8 cellular contexts compared by ENCODE assay signal in genomic region chr3:112984485-112984884, GRCh38. TPM values are rescaled to one million over a fixed set of nuclear protein-coding genes. Genes with fewer than 3 reads are reported as not detected.
A peak's percentile ranks its signal among the peaks of the same experiment; 100 is the strongest.
DNase-seq lines count a peak whose midpoint lies in the region; ATAC-seq, FAIRE-seq and TF ChIP-seq lines count a peak whose summit lies in the region.

No MANE protein-coding gene starts in this region.

- H3K27ac ChIP-seq in BLaER1 treated with 17β-estradiol and CSF1 and Interleukin-3, amounts not matched to agents 10 nM and 100 nM = no peak overlapping the region
- H3K27ac ChIP-seq in Peyer's patch (no peak overlapping the region), colonic mucosa (no peak overlapping the region)

- H3K36me3 ChIP-seq in BLaER1 treated with 17β-estradiol and CSF1 and Interleukin-3, amounts not matched to agents 10 nM and 100 nM = no peaks in the 10 kb centered on the region
- H3K36me3 ChIP-seq in Peyer's patch (no peaks in the 10 kb centered on the region), colonic mucosa (no peaks in the 10 kb centered on the region)

- TF ChIP-seq CTCF in Peyer's patch (IDR thresholded peaks at IDR 0.05) (no peak), fibroblast of pulmonary artery (IDR thresholded peaks at IDR 0.05; ENCODE audit: low read length, missing control alignments) (no peak), colonic mucosa (IDR thresholded peaks at IDR 0.05) (no peak)

- no peak overlapping the region for H3K4me3 ChIP-seq in BLaER1 treated with 17β-estradiol and CSF1 and Interleukin-3, amounts not matched to agents 10 nM and 100 nM
- H3K4me3 ChIP-seq in Peyer's patch (no peak overlapping the region), fibroblast of pulmonary artery (replicated peaks; ENCODE audit: low read depth, low read length) (no peak overlapping the region), colonic mucosa (no peak overlapping the region)

- H4K20me1 ChIP-seq in BLaER1 treated with 17β-estradiol and CSF1 and Interleukin-3, amounts not matched to agents 10 nM and 100 nM = no peaks in the 10 kb centered on the region

- FAIRE-seq in GM12891 (lab: Jason Lieb, UNC) = peak; percentile 33

- no peak for ATAC-seq in HG02840 (IDR thresholded peaks at IDR 0.05; ENCODE audit: low FRiP score, unreplicated experiment)
- no peak for ATAC-seq in Right ventricle myocardium inferior

- no peak overlapping the region for H3K9ac ChIP-seq in BLaER1 treated with 17β-estradiol and CSF1 and Interleukin-3, amounts not matched to agents 10 nM and 100 nM
- H3K9ac ChIP-seq in colonic mucosa (ENCODE audit: low read depth in 2 of 2, low read length in 2 of 2) = no peak overlapping the region

- H3K27me3 ChIP-seq in BLaER1 treated with 17β-estradiol and CSF1 and Interleukin-3, amounts not matched to agents 10 nM and 100 nM = no peaks in the 10 kb centered on the region
- H3K27me3 ChIP-seq in Peyer's patch (no peaks in the 10 kb centered on the region), colonic mucosa (no peaks in the 10 kb centered on the region)

- intact Hi-C loops in Right ventricle myocardium inferior (cut with DNase I) = no loop called here
- intact Hi-C loops in colonic mucosa (cut with DNase I) = loop anchor here (10.0 kb wide), 1 partner anchor 400 kb away; no protein-coding TSS in a partner anchor

- H3K4me2 ChIP-seq in BLaER1 treated with 17β-estradiol and CSF1 and Interleukin-3, amounts not matched to agents 10 nM and 100 nM = peak overlapping the region in 7 of 11 experiments; percentile 5 to 52 (median 16); a peak in 6 of 22 replicates

- DNase-seq in GM12891 (ENCODE audit: insufficient read length, low spot score) (no peak), Peyer's patch (peak in 2 of 3 donors; percentile 58 to 76), fibroblast of pulmonary artery (ENCODE audit: low read depth) (peak; percentile 29), Right ventricle myocardium inferior (ENCODE audit: missing footprints) (no peak), SHP77 treated with DMSO at 0.1 percent for 48 hours (lab: John Stamatoyannopoulos, UW) (no peak), colonic mucosa (no peak)

- H3K4me1 ChIP-seq in BLaER1 treated with 17β-estradiol and CSF1 and Interleukin-3, amounts not matched to agents 10 nM and 100 nM = peaks cover 5 to 18% (median 11%) of the 10 kb centered on the region in 10 experiments; a peak in 17 of 20 replicates
- H3K4me1 ChIP-seq in Peyer's patch (no peaks in the 10 kb centered on the region), colonic mucosa (no peaks in the 10 kb centered on the region)

- no peaks in the 10 kb centered on the region for H3K9me3 ChIP-seq in BLaER1 treated with 17β-estradiol and CSF1 and Interleukin-3, amounts not matched to agents 10 nM and 100 nM (replicated peaks in 1 of 11)
- H3K9me3 ChIP-seq in Peyer's patch (no peaks in the 10 kb centered on the region), colonic mucosa (no peaks in the 10 kb centered on the region)

- no peak for TF ChIP-seq POLR2A in GM12891 (IDR thresholded peaks at IDR 0.05; ENCODE audit: low read depth, low read length)
- no peak for TF ChIP-seq POLR2A in Peyer's patch (IDR thresholded peaks at IDR 0.05)

TF ChIP-seq in GM12891, 5 proteins besides CTCF, POLR2A, EP300 and RAD21:
- no peak for TF ChIP-seq SPI1 (IDR thresholded peaks at IDR 0.05; ENCODE audit: low read depth, low read length)
- TF ChIP-seq POLR2AphosphoS5 (IDR thresholded peaks at IDR 0.05; ENCODE audit: low read depth, low read length) = no peak
- no peak for TF ChIP-seq POU2F2 (IDR thresholded peaks at IDR 0.05; ENCODE audit: low read depth, low read length)
- no peak for TF ChIP-seq TAF1 (IDR thresholded peaks at IDR 0.05; ENCODE audit: low read depth, low read length)
- no peak for TF ChIP-seq PAX5 (IDR thresholded peaks at IDR 0.05; ENCODE audit: insufficient read depth, low read length, severe bottlenecking)

RNA-seq across cellular contexts. Expression of gene GTPBP8, which starts 6.3 kb away (rescaled TPM):
- polyA plus RNA-seq in GM12891 (2012; ENCODE audit: low read depth, missing spikeins) = 17.8 TPM
- total RNA-seq in Peyer's patch (10 to 100 TPM; 27.9 to 43.7 (median 33.5) TPM), Right ventricle myocardium inferior (27.6 TPM), colonic mucosa (10 to 100 TPM; 17.0 to 17.2 TPM)

RNA-seq across cellular contexts. Expression of gene CD200R1, which starts 9.6 kb away (rescaled TPM):
- polyA plus RNA-seq in GM12891 (2012; ENCODE audit: low read depth, missing spikeins) = 0.85 TPM
- total RNA-seq in Peyer's patch = 1 to 10 TPM in 1 of 4 donors, under 1 TPM in 1, not detected in 2; 0.88 to 1.3 TPM
- total RNA-seq in Right ventricle myocardium inferior = 1.0 TPM
- total RNA-seq in colonic mucosa = 1 to 10 TPM in 1 of 2 donors, under 1 TPM in 1; 0.84 to 1.1 TPM

Comparison
In these comparisons a context has a peak if more than half of its experiments do, and no peak if none do; other contexts are left out.
1. DNase-seq: peak in Peyer's patch (2 of 3) and fibroblast of pulmonary artery (single experiment); none in GM12891 (single experiment), Right ventricle myocardium inferior (single experiment), SHP77 treated with DMSO at 0.1 percent for 48 hours (single experiment) and colonic mucosa (single experiment).